In the genomic region with DNA sequence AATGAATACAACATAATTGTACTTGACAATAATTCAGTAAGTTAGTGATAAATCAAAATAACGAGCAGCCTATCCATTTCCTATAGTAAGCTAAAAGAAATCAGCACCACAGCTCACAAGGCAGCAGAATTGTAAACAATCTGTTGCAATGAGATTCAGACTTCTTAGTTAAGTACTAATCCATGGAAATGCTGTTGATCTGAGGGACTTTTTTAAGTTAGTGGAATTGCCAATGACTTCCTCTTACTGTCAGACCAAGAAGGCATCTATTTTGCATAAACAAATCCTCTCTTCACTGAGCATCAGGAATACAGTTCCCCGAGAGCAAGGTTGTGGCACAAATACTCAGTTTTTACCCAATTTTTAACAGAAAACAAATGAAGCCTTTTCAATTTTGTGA, we compare ENCODE assay signal across 26 cellular contexts.
DNase-seq lines count a peak whose midpoint lies in the region; ATAC-seq and TF ChIP-seq lines count a peak whose summit lies in the region.
"Had no signal": no experiment of that assay in that cellular context is flagged by ENCODE, and none has a peak within 500 bp of the region (broad histone marks: within the 10 kb centered on the region; RNA-seq: fewer than 3 reads in every experiment).

No MANE protein-coding gene starts in this region.

- H3K4me1 ChIP-seq in HEK293 (ENCODE audit: control insufficient read depth, insufficient read depth, low read length), result peaks cover 10% of the 10 kb centered on the region; the same call in 1 of the 2 replicates
- H3K4me1 ChIP-seq in left lung, result peaks cover 8 to 21% of the 10 kb centered on the region in 2 donors
- H3K4me1 ChIP-seq in left ventricle myocardium inferior, result no peaks in the 10 kb centered on the region
- H3K4me1 ChIP-seq: breast epithelium, right lobe of liver had no signal

- peak; percentile 48 for ATAC-seq in GM18867 (IDR thresholded peaks at IDR 0.05; ENCODE audit: unreplicated experiment)
- ATAC-seq in left lung, result peak; percentile 9
- ATAC-seq: activated T-cell treated with anti-CD3 and anti-CD28 coated beads, Interleukin-2, amount 50 U/mL, for 72 hours; stimulated activated naive CD8-positive, alpha-beta T cell treated with anti-CD3 and anti-CD28 coated beads, Interleukin-15, Interleukin-2, amounts not matched to agents 100 U/mL and 50 U/mL, for 24 hours had no signal

- intact Hi-C loops in left lung (cut with DNase I), result no loop called here
- intact Hi-C loops in left ventricle myocardium inferior (cut with micrococcal nuclease), result no loop called here

- H3K4me3 Mint-ChIP-seq in activated T-cell treated with anti-CD3 and anti-CD28 coated beads, Interleukin-2, amount 50 U/mL, for 24 hours, result no peak overlapping the region
- H3K4me3 Mint-ChIP-seq: activated CD4-positive, alpha-beta T cell treated with anti-CD3 and anti-CD28 coated beads, Interleukin-2, amount 10 ng/mL, durations not matched to agents 24 days and 14 days; activated naive CD4-positive, alpha-beta T cell treated with anti-CD3 and anti-CD28 coated beads for 36 hours; activated T-cell treated with anti-CD3 and anti-CD28 coated beads, Interleukin-2, amount 50 U/mL, for 72 hours; CD14-positive monocyte had no signal

- H3K27ac Mint-ChIP-seq in activated T-cell treated with anti-CD3 and anti-CD28 coated beads, Interleukin-2, amount 50 U/mL, for 24 hours, result no peak overlapping the region
- H3K27ac Mint-ChIP-seq: activated CD4-positive, alpha-beta T cell treated with anti-CD3 and anti-CD28 coated beads, Interleukin-2, amount 10 ng/mL, durations not matched to agents 24 days and 14 days; activated naive CD4-positive, alpha-beta T cell treated with anti-CD3 and anti-CD28 coated beads for 36 hours; activated T-cell treated with anti-CD3 and anti-CD28 coated beads, Interleukin-2, amount 50 U/mL, for 72 hours; CD14-positive monocyte had no signal

- no peaks in the 10 kb centered on the region for H3K27me3 Mint-ChIP-seq in activated T-cell treated with anti-CD3 and anti-CD28 coated beads, Interleukin-2, amount 50 U/mL, for 24 hours
- H3K27me3 Mint-ChIP-seq: activated CD4-positive, alpha-beta T cell treated with anti-CD3 and anti-CD28 coated beads, Interleukin-2, amount 10 ng/mL, durations not matched to agents 24 days and 14 days had no signal

- no peaks in the 10 kb centered on the region for H3K4me1 Mint-ChIP-seq in activated T-cell treated with anti-CD3 and anti-CD28 coated beads, Interleukin-2, amount 50 U/mL, for 24 hours (ENCODE audit: low read depth)
- H3K4me1 Mint-ChIP-seq: activated CD4-positive, alpha-beta T cell treated with anti-CD3 and anti-CD28 coated beads, Interleukin-2, amount 10 ng/mL, durations not matched to agents 24 days and 14 days had no signal

- H3K36me3 ChIP-seq in HEK293 (ENCODE audit: control insufficient read depth in 2 of 2, insufficient read depth in 1 of 2, low read length in 2 of 2) (no peaks in the 10 kb centered on the region), left lung (no peaks in the 10 kb centered on the region), left ventricle myocardium inferior (no peaks in the 10 kb centered on the region)
- H3K36me3 ChIP-seq: breast epithelium, esophagus squamous epithelium, right lobe of liver had no signal

- CTCF ChIA-PET in HEK293 (lab: Yijun Ruan, JAX), result interaction anchor here (1.2 kb wide), 1 partner anchor 178 kb away, joined by 3 read pairs; no protein-coding TSS in a partner anchor

- no peaks in the 10 kb centered on the region for H3K9me3 ChIP-seq in HEK293 (ENCODE audit: control insufficient read depth, insufficient read depth, low read depth, low read length)
- no peaks in the 10 kb centered on the region for H3K9me3 ChIP-seq in left lung
- H3K9me3 ChIP-seq in left ventricle myocardium inferior (replicated peaks), result no peaks in the 10 kb centered on the region
- H3K9me3 ChIP-seq: breast epithelium, esophagus squamous epithelium, right lobe of liver, SK-N-SH, tibial nerve had no signal

- TF ChIP-seq CTCF in HEK293 (tag by site-specific recombination; IDR thresholded peaks at IDR 0.05) (no peak), VCaP (conservative IDR thresholded peaks at IDR 0.05) (no peak), left lung (IDR thresholded peaks at IDR 0.05) (no peak), left ventricle myocardium inferior (IDR thresholded peaks at IDR 0.05; ENCODE audit: borderline replicate concordance) (no peak)

- H3K27me3 ChIP-seq in left lung (no peaks in the 10 kb centered on the region), left ventricle myocardium inferior (ENCODE audit: low read depth) (no peaks in the 10 kb centered on the region)
- H3K27me3 ChIP-seq: breast epithelium, esophagus squamous epithelium, right lobe of liver, tibial nerve had no signal

- no peaks in the 10 kb centered on the region for H3K9me3 Mint-ChIP-seq in activated T-cell treated with anti-CD3 and anti-CD28 coated beads, Interleukin-2, amount 50 U/mL, for 24 hours
- H3K9me3 Mint-ChIP-seq: activated CD4-positive, alpha-beta T cell treated with anti-CD3 and anti-CD28 coated beads, Interleukin-2, amount 10 ng/mL, durations not matched to agents 24 days and 14 days; activated naive CD4-positive, alpha-beta T cell treated with anti-CD3 and anti-CD28 coated beads for 36 hours; activated T-cell treated with anti-CD3 and anti-CD28 coated beads, Interleukin-2, amount 50 U/mL, for 72 hours; CD14-positive monocyte had no signal

- POLR2A ChIA-PET in HEK293 (lab: Yijun Ruan, JAX), result no interaction called here

- H3K4me3 ChIP-seq in HEK293 (ENCODE audit: low read depth, low read length) (no peak overlapping the region), left lung (no peak overlapping the region), left ventricle myocardium inferior (no peak overlapping the region)
- H3K4me3 ChIP-seq: breast epithelium, esophagus squamous epithelium, lung, right lobe of liver, tibial nerve had no signal

- peak overlapping the region; percentile 38; the same call in 1 of the 2 replicates for H3K27ac ChIP-seq in HEK293 (ENCODE audit: extremely low read depth, low read depth, low read length)
- peak overlapping the region; percentile 41; the same call in 1 of the 2 replicates for H3K27ac ChIP-seq in VCaP
- H3K27ac ChIP-seq in left lung, result no peak overlapping the region
- H3K27ac ChIP-seq in left ventricle myocardium inferior (replicated peaks), result no peak overlapping the region
- H3K27ac ChIP-seq: breast epithelium, esophagus squamous epithelium, parathyroid adenoma, right lobe of liver had no signal

- no peak for DNase-seq in left lung
- no peak for DNase-seq in left ventricle myocardium inferior
- DNase-seq in HPDE6-E6E7 (ENCODE audit: extremely low spot score), result no peak
- DNase-seq in activated T-cell treated with anti-CD3 and anti-CD28 coated beads, Interleukin-2, amount 50 U/mL, for 24 hours, result no peak
- DNase-seq in SW480 (ENCODE audit: low spot score), result no peak
- DNase-seq: activated naive CD4-positive, alpha-beta T cell treated with anti-CD3 and anti-CD28 coated beads for 36 hours; activated T-cell treated with anti-CD3 and anti-CD28 coated beads, Interleukin-2, amount 50 U/mL, for 72 hours; amniotic stem cell; Calu3; EL; esophagus squamous epithelium; GOT3; NCI-H446 treated with DMSO at 0.1 percent for 48 hours; right lobe of liver; SK-N-SH; stimulated activated naive CD8-positive, alpha-beta T cell treated with anti-CD3 and anti-CD28 coated beads, Interleukin-15, Interleukin-2, amounts not matched to agents 100 U/mL and 50 U/mL, for 24 hours; T-helper 2 cell had no signal

- H3K36me3 Mint-ChIP-seq in activated T-cell treated with anti-CD3 and anti-CD28 coated beads, Interleukin-2, amount 50 U/mL, for 24 hours (ENCODE audit: low read depth), result peaks cover 41% of the 10 kb centered on the region
- H3K36me3 Mint-ChIP-seq: CD14-positive monocyte had no signal

TF ChIP-seq in HEK293, 187 proteins besides CTCF, POLR2A, EP300 and RAD21:
- peak; percentile 9; the same call in 1 of the 2 replicates for TF ChIP-seq SCRT1 (tag by site-specific recombination; IDR thresholded peaks at IDR 0.05; ENCODE audit: borderline replicate concordance)
- no peak for TF ChIP-seq ZNF138 (tag by site-specific recombination; IDR thresholded peaks at IDR 0.05; ENCODE audit: borderline replicate concordance)
- peak; percentile 48; the same call in 1 of the 2 replicates for TF ChIP-seq ZBTB17 (tag by site-specific recombination; IDR thresholded peaks at IDR 0.05)
- TF ChIP-seq ZNF121 (tag by site-specific recombination; IDR thresholded peaks at IDR 0.05), result no peak
- TF ChIP-seq ZNF707 (tag by site-specific recombination; IDR thresholded peaks at IDR 0.05), result no peak
- TF ChIP-seq, protein P1, sequence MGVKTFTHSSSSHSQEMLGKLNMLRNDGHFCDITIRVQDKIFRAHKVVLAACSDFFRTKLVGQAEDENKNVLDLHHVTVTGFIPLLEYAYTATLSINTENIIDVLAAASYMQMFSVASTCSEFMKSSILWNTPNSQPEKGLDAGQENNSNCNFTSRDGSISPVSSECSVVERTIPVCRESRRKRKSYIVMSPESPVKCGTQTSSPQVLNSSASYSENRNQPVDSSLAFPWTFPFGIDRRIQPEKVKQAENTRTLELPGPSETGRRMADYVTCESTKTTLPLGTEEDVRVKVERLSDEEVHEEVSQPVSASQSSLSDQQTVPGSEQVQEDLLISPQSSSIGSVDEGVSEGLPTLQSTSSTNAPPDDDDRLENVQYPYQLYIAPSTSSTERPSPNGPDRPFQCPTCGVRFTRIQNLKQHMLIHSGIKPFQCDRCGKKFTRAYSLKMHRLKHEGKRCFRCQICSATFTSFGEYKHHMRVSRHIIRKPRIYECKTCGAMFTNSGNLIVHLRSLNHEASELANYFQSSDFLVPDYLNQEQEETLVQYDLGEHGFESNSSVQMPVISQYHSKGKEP (tag by site-specific recombination; IDR thresholded peaks at IDR 0.05), result peak; percentile 33; the same call in 1 of the 2 replicates
- TF ChIP-seq ZNF510 (tag by site-specific recombination; IDR thresholded peaks at IDR 0.05; ENCODE audit: insufficient replicate concordance), result no peak
- peak; percentile 48 for TF ChIP-seq PRDM6 (tag by site-specific recombination; IDR thresholded peaks at IDR 0.05)
- TF ChIP-seq WT1 (tag by site-specific recombination; IDR thresholded peaks at IDR 0.05), result 0 out of 2 replicates have a peak, but pooled peaks have one; percentile 10
- TF ChIP-seq SCRT2 (tag by site-specific recombination; IDR thresholded peaks at IDR 0.05), result peak; percentile 56
TF ChIP-seq in HEK293: peak in this region for 6.

Comparison
In these comparisons a context has a peak if more than half of its experiments do, and no peak if none do; other contexts are left out.
1. H3K27ac ChIP-seq: peak in HEK293 (single experiment) and VCaP (single experiment); none in left lung (0 of 2) and left ventricle myocardium inferior (single experiment).